In the genomic region with DNA sequence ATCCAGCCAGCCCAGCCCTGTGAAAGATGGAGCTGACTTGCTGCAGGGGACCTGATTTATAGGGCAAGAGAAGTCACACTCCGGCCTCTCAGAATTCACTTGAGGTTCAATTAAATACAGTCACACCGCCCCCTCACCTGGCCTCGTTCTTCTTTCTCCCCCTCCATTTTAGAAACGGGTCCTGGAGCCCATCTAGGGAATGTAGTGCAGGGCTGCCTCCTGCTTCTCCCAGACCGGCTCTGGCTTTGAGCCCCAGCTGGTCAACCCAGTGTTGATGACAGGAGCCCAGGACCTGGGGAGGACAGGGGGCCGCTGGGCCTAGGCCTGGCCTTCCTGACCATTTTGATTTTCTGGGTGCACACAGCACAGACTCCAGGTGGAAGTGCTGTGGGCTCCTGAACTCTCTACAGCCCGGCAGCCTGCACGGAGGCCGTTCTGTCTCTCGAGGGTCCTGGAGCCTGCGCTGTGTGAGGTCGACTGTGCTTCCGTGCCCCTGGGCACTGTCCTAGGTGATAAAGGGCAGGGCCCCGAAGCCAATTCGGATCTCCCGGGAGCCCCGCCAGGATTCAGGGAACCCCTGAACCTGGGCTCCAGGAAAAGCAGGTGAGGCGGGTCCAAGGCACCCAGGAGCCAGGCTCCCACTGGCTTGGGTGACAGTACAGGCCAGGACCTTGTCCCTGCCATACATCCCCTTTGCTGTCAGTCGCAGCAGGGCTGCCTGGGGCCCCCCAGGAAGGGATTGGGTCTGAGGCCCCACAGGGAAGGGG, we compare ENCODE assay signal across 15 cellular contexts. TPM values are rescaled to one million over a fixed set of nuclear protein-coding genes. Genes with fewer than 3 reads are reported as not detected.
DNase-seq lines count a peak whose midpoint lies in the region; ATAC-seq and TF ChIP-seq lines count a peak whose summit lies in the region.
"Had no signal": no experiment of that assay in that cellular context is flagged by ENCODE, and none has a peak within 500 bp of the region (broad histone marks: within the 10 kb centered on the region; RNA-seq: fewer than 3 reads in every experiment).

No MANE protein-coding gene starts in this region.

- no peak overlapping the region for H3K9ac ChIP-seq in endodermal cell (ENCODE audit: extremely low read depth, low read length, poor library complexity, severe bottlenecking)

- no peak for TF ChIP-seq CTCF in GM13976 (IDR thresholded peaks at IDR 0.05; ENCODE audit: borderline replicate concordance, control extremely low read depth, extremely low read depth, insufficient read depth, missing control alignments)
- no peak for TF ChIP-seq CTCF in endodermal cell (conservative IDR thresholded peaks at IDR 0.05)
- TF ChIP-seq CTCF in ovary (IDR thresholded peaks at IDR 0.05) = no peak

- intact Hi-C loops in ovary (cut with DNase I) = no loop called here

- no peaks in the 10 kb centered on the region for H3K27me3 Mint-ChIP-seq in endodermal cell (ENCODE audit: insufficient read depth)

- no peaks in the 10 kb centered on the region for H3K4me1 ChIP-seq in endodermal cell (ENCODE audit: control insufficient read depth, insufficient read depth, low read length)
- no peaks in the 10 kb centered on the region for H3K4me1 ChIP-seq in ovary (ENCODE audit: insufficient read depth)
- H3K4me1 ChIP-seq: A549 had no signal

- TF ChIP-seq EP300 in ovary (IDR thresholded peaks at IDR 0.05) = no peak

- 80 to 87% methylated on average over 14 to 19 of the region's 19 CpGs for WGBS in endodermal cell (ENCODE audit: insufficient coverage in 1 of 2, insufficient read length in 1 of 2), 2 experiments
- 75 to 81% (median 80%) methylated on average over 17 to 19 of the region's 19 CpGs for WGBS in ovary, 3 donors

- DNase-seq in activated CD4-positive, CD25-positive, alpha-beta regulatory T cell treated with anti-CD3 and anti-CD28 coated beads, Interleukin-2, amount 50 U/mL, for 72 hours = peak; percentile 24
- no peak for DNase-seq in activated CD4-positive, CD25-positive, alpha-beta regulatory T cell (lab: John Stamatoyannopoulos, UW)
- DNase-seq in GM13976 (ENCODE audit: low spot score) = peak; percentile 9
- peak; percentile 43 for DNase-seq in endodermal cell
- DNase-seq in ovary = peak in 4 of 5 donors; percentile 5 to 27 (median 13)
- DNase-seq in COR-L47 (lab: John Stamatoyannopoulos, UW) = no peak
- DNase-seq in NCI-H2227 (lab: John Stamatoyannopoulos, UW; ENCODE audit: unreplicated experiment) = no peak
- DNase-seq: MM.1S; naive B cell; OCI-M1; stimulated activated CD4-positive, alpha-beta T cell treated with anti-CD3 and anti-CD28 coated beads, Interleukin-12 subunit alpha, Interleukin-12 subunit beta, amount 100 ng/mL, for 4 hours had no signal

- no peaks in the 10 kb centered on the region for H3K4me1 Mint-ChIP-seq in endodermal cell

- H3K27ac ChIP-seq in endodermal cell (ENCODE audit: low read depth, low read length) = peak overlapping the region; percentile 83
- H3K27ac ChIP-seq in ovary = no peak overlapping the region
- H3K27ac ChIP-seq: A549, HL-60 had no signal

- H3K36me3 ChIP-seq in endodermal cell (ENCODE audit: control insufficient read depth, insufficient read depth, low read length) (no peaks in the 10 kb centered on the region), ovary (no peaks in the 10 kb centered on the region)

- no peaks in the 10 kb centered on the region for H3K9me3 Mint-ChIP-seq in endodermal cell
- H3K9me3 Mint-ChIP-seq: naive B cell had no signal

- no peak overlapping the region for H3K4me3 Mint-ChIP-seq in endodermal cell
- H3K4me3 Mint-ChIP-seq: naive B cell had no signal

- no peaks in the 10 kb centered on the region for H3K36me3 Mint-ChIP-seq in endodermal cell (ENCODE audit: low read depth)
- H3K36me3 Mint-ChIP-seq: naive B cell had no signal

- no peak for TF ChIP-seq POLR2A in ovary (IDR thresholded peaks at IDR 0.05)

- H3K4me3 ChIP-seq in endodermal cell (ENCODE audit: low read length) (no peak overlapping the region), ovary (no peak overlapping the region)
- H3K4me3 ChIP-seq: A549, tibial nerve had no signal

- in situ Hi-C loops in GM13976 (cut with MboI; ENCODE audit: low sequenced_read_pairs, unreplicated experiment) = no loop called here

- peak overlapping the region; percentile 48 for H3K27ac Mint-ChIP-seq in endodermal cell

- H3K9me3 ChIP-seq in endodermal cell (ENCODE audit: control insufficient read depth, low read length) (no peaks in the 10 kb centered on the region), ovary (no peaks in the 10 kb centered on the region)
- H3K9me3 ChIP-seq: A549, tibial nerve had no signal

- H3K27me3 ChIP-seq in endodermal cell (ENCODE audit: control insufficient read depth, insufficient read depth, low read length, poor library complexity, severe bottlenecking) (no peaks in the 10 kb centered on the region), ovary (no peaks in the 10 kb centered on the region)
- H3K27me3 ChIP-seq: tibial nerve had no signal

- ATAC-seq in GM18511 (IDR thresholded peaks at IDR 0.05; ENCODE audit: unreplicated experiment) = no peak
- ATAC-seq: A549 had no signal

RNA-seq across cellular contexts. Expression of gene NPEPL1, which starts 23.3 kb away (rescaled TPM):
- total RNA-seq in endodermal cell (10 to 100 TPM; 52.9 to 72.8 TPM), ovary (10 to 100 TPM; 17.8 to 41.0 (median 33.9) TPM)
- polyA plus RNA-seq in endodermal cell (2013, experiment 1 of 2) = 24.1 TPM
- 22.4 TPM for polyA plus RNA-seq in endodermal cell (2013, experiment 2 of 2)
- polyA plus RNA-seq in ovary = 10 to 100 TPM in 1 of 2 donors, 1 to 10 TPM in 1; 6.2 to 38.5 TPM

Comparison
In these comparisons a context has a peak if more than half of its experiments do, and no peak if none do; other contexts are left out.
1. DNase-seq: peak in activated CD4-positive, CD25-positive, alpha-beta regulatory T cell treated with anti-CD3 and anti-CD28 coated beads, Interleukin-2, amount 50 U/mL, for 72 hours (single experiment), GM13976 (single experiment), endodermal cell (single experiment) and ovary (4 of 5); none in activated CD4-positive, CD25-positive, alpha-beta regulatory T cell (0 of 4), COR-L47 (single experiment) and NCI-H2227 (single experiment).